ENCODE assay signal across 24 cellular contexts in genomic region chr12:42017036-42017435, GRCh38.
A peak's percentile ranks its signal among the peaks of the same experiment; 100 is the strongest.
DNase-seq lines count a peak whose midpoint lies in the region; ATAC-seq and TF ChIP-seq lines count a peak whose summit lies in the region.
"Had no signal": no experiment of that assay in that cellular context is flagged by ENCODE, and none has a peak within 500 bp of the region (broad histone marks: within the 10 kb centered on the region; RNA-seq: fewer than 3 reads in every experiment).

No MANE protein-coding gene starts in this region.

- peak overlapping the region in 1 of 7 donors; percentile 5 for H3K27ac Mint-ChIP-seq in CD14-positive monocyte
- H3K27ac Mint-ChIP-seq: CD4-positive, alpha-beta memory T cell; T-helper 1 cell treated with Interleukin-12 subunit alpha and Interleukin-12 subunit beta and Interleukin-4 antibody, amounts not matched to agents 30 μg/mL and 1 μg/mL, for 36 hours had no signal

- intact Hi-C loops in CD14-positive monocyte (cut with micrococcal nuclease): no loop called here

- H3K4me3 ChIP-seq in GM12865 (ENCODE audit: low read depth, low read length): no peak overlapping the region
- H3K4me3 ChIP-seq: PC-9, SJCRH30 had no signal

- H3K4me3 Mint-ChIP-seq in CD14-positive monocyte: no peak overlapping the region
- H3K4me3 Mint-ChIP-seq: CD4-positive, alpha-beta memory T cell; T-helper 1 cell treated with Interleukin-12 subunit alpha and Interleukin-12 subunit beta and Interleukin-4 antibody, amounts not matched to agents 30 μg/mL and 1 μg/mL, for 36 hours had no signal

- H3K9me3 Mint-ChIP-seq in CD14-positive monocyte: no peaks in the 10 kb centered on the region
- H3K9me3 Mint-ChIP-seq: CD4-positive, alpha-beta memory T cell; T-helper 1 cell treated with Interleukin-12 subunit alpha and Interleukin-12 subunit beta and Interleukin-4 antibody, amounts not matched to agents 30 μg/mL and 1 μg/mL, for 36 hours had no signal

- H3K36me3 Mint-ChIP-seq in CD14-positive monocyte: no peaks in the 10 kb centered on the region
- H3K36me3 Mint-ChIP-seq: CD4-positive, alpha-beta memory T cell had no signal

- peaks cover 0 to 3% (median 0%) of the 10 kb centered on the region in 3 donors for H3K27me3 Mint-ChIP-seq in CD14-positive monocyte (ENCODE audit: low read depth in 3 of 3)

- TF ChIP-seq CTCF in GM12865 (IDR thresholded peaks at IDR 0.05; ENCODE audit: insufficient read depth, low read depth, low read length, missing control alignments): no peak
- TF ChIP-seq CTCF in CD14-positive monocyte (IDR thresholded peaks at IDR 0.05): no peak

- peaks cover 11% of the 10 kb centered on the region for H3K4me1 Mint-ChIP-seq in CD14-positive monocyte
- H3K4me1 Mint-ChIP-seq: CD4-positive, alpha-beta memory T cell had no signal

- ATAC-seq in HG02870 (IDR thresholded peaks at IDR 0.05; ENCODE audit: unreplicated experiment): peak; percentile 44
- no peak for ATAC-seq in HG02623 (IDR thresholded peaks at IDR 0.05; ENCODE audit: unreplicated experiment)
- no peak for ATAC-seq in GM19397 (IDR thresholded peaks at IDR 0.05; ENCODE audit: unreplicated experiment)
- ATAC-seq: HCT116, HepG2 had no signal

- DNase-seq in GM12865 (ENCODE audit: low read depth): peak; percentile 26
- peak; percentile 38 for DNase-seq in NOMO-1 treated with DMSO at 0.1 percent for 48 hours (lab: John Stamatoyannopoulos, UW; ENCODE audit: unreplicated experiment)
- peak; percentile 16 for DNase-seq in left kidney (ENCODE audit: low read depth, low spot score)
- DNase-seq in NCI-H226: no peak
- DNase-seq in CD14-positive monocyte (ENCODE audit: low spot score): no peak
- DNase-seq: CD4-positive, alpha-beta memory T cell; DMS153; GOT3; KG1; NCI-H1092; NCI-H1436 treated with DMSO at 0.1 percent for 48 hours; NCI-H2029 treated with DMSO at 0.1 percent for 48 hours; NCI-H2171; NCI-H446 treated with DMSO at 0.1 percent for 48 hours; NCI-H69; NK-92 treated with Interleukin-12 subunit alpha and Interleukin-12 subunit beta, amount 100 ng/mL, for 24 hours; PC-9; SJCRH30 had no signal

Comparison
In these comparisons a context has a peak if more than half of its experiments do, and no peak if none do; other contexts are left out.
1. DNase-seq: peak in GM12865 (single experiment), NOMO-1 treated with DMSO at 0.1 percent for 48 hours (single experiment) and left kidney (single experiment); none in NCI-H226 (single experiment) and CD14-positive monocyte (single experiment).